9 cellular contexts compared by ENCODE assay signal in the genomic region with DNA sequence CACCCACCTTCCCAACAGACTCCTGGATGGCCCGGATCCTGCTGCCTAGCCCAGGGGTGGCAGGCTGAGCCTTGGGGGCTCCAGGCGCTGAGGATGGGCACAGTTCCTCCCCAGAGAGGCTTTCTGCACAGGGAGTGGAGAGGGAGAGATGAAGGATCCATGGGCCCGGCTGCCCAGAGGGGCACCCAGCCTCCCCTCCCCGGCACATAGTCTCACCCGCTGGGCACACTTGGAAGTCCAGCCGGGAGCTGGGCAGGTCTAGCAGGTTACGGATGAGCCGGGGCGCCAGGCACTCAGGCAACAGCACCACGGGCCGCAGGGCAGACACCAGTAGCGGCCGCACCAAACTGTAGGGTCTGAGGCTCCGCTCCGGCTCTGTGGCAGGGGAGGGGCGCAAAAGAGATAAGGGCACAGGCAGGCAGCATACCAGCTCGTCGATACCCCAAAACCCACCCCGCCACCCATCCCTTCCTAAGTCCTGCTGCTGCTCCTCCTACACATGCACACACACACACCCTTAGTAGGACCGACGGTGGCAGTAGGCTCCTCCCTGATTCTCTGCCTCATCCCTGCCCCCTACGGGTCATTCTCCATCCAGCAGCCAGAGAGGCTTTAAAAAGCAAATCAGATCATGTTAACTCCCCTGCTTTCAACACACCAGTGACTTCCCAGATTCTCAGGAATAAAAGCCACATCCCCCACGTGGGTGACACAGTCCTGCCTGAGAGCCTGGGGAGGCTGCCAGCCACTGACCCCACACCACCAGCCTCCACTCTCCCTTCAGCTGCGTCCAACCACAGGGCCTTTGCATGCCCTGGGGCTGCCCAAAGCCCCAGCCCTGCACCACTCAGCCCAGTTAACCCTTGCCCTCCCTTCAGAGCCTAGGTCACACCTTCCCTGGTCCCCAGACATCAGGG. TPM values are rescaled to one million over a fixed set of nuclear protein-coding genes. Genes with fewer than 3 reads are reported as not detected.
DNase-seq lines count a peak whose midpoint lies in the region; ATAC-seq and TF ChIP-seq lines count a peak whose summit lies in the region.
"Had no signal": no experiment of that assay in that cellular context is flagged by ENCODE, and none has a peak within 500 bp of the region (broad histone marks: within the 10 kb centered on the region; RNA-seq: fewer than 3 reads in every experiment).

No MANE protein-coding gene starts in this region.

- no peak overlapping the region for H3K4me2 ChIP-seq in trophoblast cell (ENCODE audit: low read length)

- H2AFZ ChIP-seq in trophoblast cell (ENCODE audit: insufficient read depth, low read length, poor library complexity), result no peak overlapping the region

- H3K27me3 ChIP-seq in trophoblast cell (ENCODE audit: insufficient read depth, low read length), result no peaks in the 10 kb centered on the region

- H3K27ac ChIP-seq in trophoblast cell (ENCODE audit: low read depth, low read length) (no peak overlapping the region), caudate nucleus (ENCODE audit: low read depth, low read length) (no peak overlapping the region)
- H3K27ac ChIP-seq: skin epidermis had no signal

- DNase-seq in Calu3 (peak; percentile 52), KBM-7 (peak; percentile 80), trophoblast cell (peak; percentile 15 to 39), inferior parietal cortex (ENCODE audit: extremely low spot score) (no peak), caudate nucleus (lab: John Stamatoyannopoulos, UW) (no peak)
- peak; percentile 48 for DNase-seq in activated CD4-positive, CD25-positive, alpha-beta regulatory T cell treated with anti-CD3 and anti-CD28 coated beads, Interleukin-2, amount 50 U/mL, for 72 hours
- peak; percentile 41 to 48 (median 48) for DNase-seq in effector memory CD8-positive, alpha-beta T cell

- H3K23ac ChIP-seq in trophoblast cell (ENCODE audit: low read length), result no peak overlapping the region

- H3K14ac ChIP-seq in trophoblast cell (ENCODE audit: low read length), result no peak overlapping the region

- no peak overlapping the region for H2BK5ac ChIP-seq in trophoblast cell (ENCODE audit: low read depth, low read length, poor library complexity)

- TF ChIP-seq CTCF in Calu3 (IDR thresholded peaks at IDR 0.05; ENCODE audit: unreplicated experiment), result peak; percentile 56

- in situ Hi-C loops in KBM-7 (cut with MboI; ENCODE audit: low pct_unique_long_range_greater_than_20kb, low sequenced_read_pairs), result no loop called here

- intact Hi-C loops in Calu3 (cut with micrococcal nuclease; ENCODE audit: unreplicated experiment), result no loop called here

- WGBS in trophoblast cell (ENCODE audit: extremely low coverage, insufficient coverage, insufficient read length), result no CpG with 5 or more reads among the region's 24 CpGs

- no peak overlapping the region for H3K18ac ChIP-seq in trophoblast cell (ENCODE audit: low read length)

- peaks cover 3 to 4% of the 10 kb centered on the region in 2 experiments for H3K36me3 ChIP-seq in trophoblast cell (ENCODE audit: control insufficient read depth in 1 of 2, insufficient read depth in 2 of 2, low read length in 2 of 2)

- H3K9ac ChIP-seq in trophoblast cell (ENCODE audit: low read length), result no peak overlapping the region

- no peak overlapping the region for H4K8ac ChIP-seq in trophoblast cell (ENCODE audit: low read depth, low read length)

- H3K27me3 Mint-ChIP-seq in Calu3 (ENCODE audit: unreplicated experiment), result no peaks in the 10 kb centered on the region
- peaks cover 7 to 29% of the 10 kb centered on the region in 2 donors for H3K27me3 Mint-ChIP-seq in effector memory CD8-positive, alpha-beta T cell

- H3K4me3 ChIP-seq in trophoblast cell (ENCODE audit: low read depth, low read length), result peak overlapping the region; percentile 10
- H3K4me3 ChIP-seq: skin epidermis had no signal

- H3K9me3 ChIP-seq in trophoblast cell (ENCODE audit: insufficient read depth, low read depth, low read length), result peaks cover 4% of the 10 kb centered on the region

- H3K4me1 Mint-ChIP-seq in Calu3 (ENCODE audit: low read depth, unreplicated experiment), result peaks cover 22% of the 10 kb centered on the region
- H3K4me1 Mint-ChIP-seq in effector memory CD8-positive, alpha-beta T cell (ENCODE audit: low read depth in 2 of 2), result peaks cover 26 to 30% of the 10 kb centered on the region in 2 donors

- peaks cover 2% of the 10 kb centered on the region for H3K79me1 ChIP-seq in trophoblast cell (ENCODE audit: low read length)

- H2BK12ac ChIP-seq in trophoblast cell (ENCODE audit: low read length), result no peak overlapping the region

- no peak overlapping the region for H3K4me3 Mint-ChIP-seq in Calu3 (ENCODE audit: low read depth, unreplicated experiment)
- H3K4me3 Mint-ChIP-seq in effector memory CD8-positive, alpha-beta T cell, result no peak overlapping the region

- no peak overlapping the region for H2BK120ac ChIP-seq in trophoblast cell (ENCODE audit: insufficient read depth, low read length, poor library complexity)

- H3K4ac ChIP-seq in trophoblast cell (ENCODE audit: low read depth, low read length), result no peak overlapping the region

- BruUV-seq in Calu3 (replicated peaks; lab: Mats Ljungman, UMichigan), result no TSS peak

- H3K36me3 Mint-ChIP-seq in Calu3 (ENCODE audit: insufficient read depth, unreplicated experiment), result peaks cover 61% of the 10 kb centered on the region
- H3K36me3 Mint-ChIP-seq in effector memory CD8-positive, alpha-beta T cell (ENCODE audit: insufficient read depth), result peaks cover 4% of the 10 kb centered on the region

- CTCF ChIA-PET in Calu3 (lab: Charles Lee), result interaction anchor here (1.4 kb wide), 1 partner anchor 20 kb away, joined by 4 read pairs; no protein-coding TSS in a partner anchor

- no peaks in the 10 kb centered on the region for H3K9me3 Mint-ChIP-seq in Calu3 (ENCODE audit: low read depth, unreplicated experiment)
- H3K9me3 Mint-ChIP-seq in effector memory CD8-positive, alpha-beta T cell, result no peaks in the 10 kb centered on the region

- H2AK5ac ChIP-seq in trophoblast cell (ENCODE audit: low read length), result no peak overlapping the region

- H4K12ac ChIP-seq in trophoblast cell (ENCODE audit: low read depth, low read length), result no peak overlapping the region

- peaks cover 8% of the 10 kb centered on the region in 2 experiments for H3K4me1 ChIP-seq in trophoblast cell (ENCODE audit: control insufficient read depth in 1 of 2, insufficient read depth in 2 of 2, low read length in 2 of 2)

- H4K91ac ChIP-seq in trophoblast cell (ENCODE audit: low read depth, low read length), result no peak overlapping the region

- no peaks in the 10 kb centered on the region for H3K79me2 ChIP-seq in trophoblast cell (ENCODE audit: control insufficient read depth, insufficient read depth, low read length, poor library complexity)

- ATAC-seq in effector memory CD8-positive, alpha-beta T cell (replicated peaks), result peak; percentile 75
- ATAC-seq in HG03442 (IDR thresholded peaks at IDR 0.05; ENCODE audit: unreplicated experiment), result no peak

- no peak overlapping the region for H3K27ac Mint-ChIP-seq in Calu3 (ENCODE audit: unreplicated experiment)
- H3K27ac Mint-ChIP-seq in effector memory CD8-positive, alpha-beta T cell, result peak overlapping the region; percentile 54 to 76

RNA-seq across cellular contexts. Expression of gene MFNG, which starts 6.5 kb away (rescaled TPM):
- 19.0 and 22.1 TPM in 2 replicates for total RNA-seq in Calu3 (2022)
- 0.08 and 0.36 TPM in 2 replicates for polyA plus RNA-seq in trophoblast cell (2013)

RNA-seq across cellular contexts. Expression of gene CARD10, which starts 26.5 kb away (rescaled TPM):
- 40.5 and 49.2 TPM in 2 replicates for total RNA-seq in Calu3 (2022)
- 4.7 and 4.9 TPM in 2 replicates for polyA plus RNA-seq in trophoblast cell (2013)

Comparison
In these comparisons a context has a peak if more than half of its experiments do, and no peak if none do; other contexts are left out.
1. DNase-seq: peak in Calu3 (single experiment), KBM-7 (single experiment), activated CD4-positive, CD25-positive, alpha-beta regulatory T cell treated with anti-CD3 and anti-CD28 coated beads, Interleukin-2, amount 50 U/mL, for 72 hours (single experiment), effector memory CD8-positive, alpha-beta T cell (3 of 3) and trophoblast cell (2 of 2); none in inferior parietal cortex (single experiment) and caudate nucleus (0 of 61).